In the genomic region with DNA sequence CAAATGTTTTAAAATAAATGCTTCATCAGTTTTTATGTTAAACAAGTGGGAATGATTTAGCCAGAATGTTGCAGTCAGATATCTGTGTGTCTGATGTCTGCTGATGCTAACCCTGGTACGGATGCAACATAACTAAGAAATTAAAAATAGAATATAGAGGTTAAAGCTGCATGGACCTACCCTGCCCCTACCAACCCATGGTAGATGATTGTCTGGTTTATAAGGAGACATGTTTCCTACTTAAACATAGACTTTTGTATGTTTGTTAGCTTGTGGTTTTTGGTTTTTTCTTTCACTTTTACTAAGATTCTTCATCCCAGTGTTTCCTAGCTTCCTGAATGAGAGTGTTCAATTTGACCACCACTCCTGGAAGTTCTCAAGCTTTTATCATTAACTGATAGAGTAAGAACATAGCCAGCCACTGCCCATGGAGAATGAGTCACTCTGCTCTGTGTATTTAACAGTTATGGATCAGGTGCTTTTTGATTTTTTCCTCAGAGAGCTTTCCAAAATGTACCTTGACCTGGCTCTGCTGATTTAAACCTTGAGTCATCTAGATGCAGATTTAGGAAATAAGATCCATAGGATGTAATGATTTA, we compare ENCODE assay signal across 1 cellular context.
TF ChIP-seq lines count a peak whose summit lies in the region.

No MANE protein-coding gene starts in this region.

TF ChIP-seq in IMR-90, 13 proteins besides CTCF, POLR2A, EP300 and RAD21:
- TF ChIP-seq MXI1 (IDR thresholded peaks at IDR 0.05; ENCODE audit: borderline replicate concordance, low read depth, low read length), result no peak
